Comparison of ENCODE assay signal across 17 cellular contexts in genomic region chr11:728901-729491, GRCh38. TPM values are rescaled to one million over a fixed set of nuclear protein-coding genes. Genes with fewer than 3 reads are reported as not detected.
DNase-seq lines count a peak whose midpoint lies in the region; ATAC-seq, FAIRE-seq and TF ChIP-seq lines count a peak whose summit lies in the region.
"Had no signal": no experiment of that assay in that cellular context is flagged by ENCODE, and none has a peak within 500 bp of the region (broad histone marks: within the 10 kb centered on the region; RNA-seq: fewer than 3 reads in every experiment).

No MANE protein-coding gene starts in this region.

- peaks cover 15% of the 10 kb centered on the region for H3K4me1 ChIP-seq in RWPE2 (ENCODE audit: insufficient read depth, poor library complexity, severe bottlenecking)
- H3K4me1 ChIP-seq in kidney (ENCODE audit: control insufficient read depth in 1 of 2, insufficient read depth in 1 of 2, low read depth in 1 of 2, low read length in 2 of 2) = peaks cover 0 to 5% of the 10 kb centered on the region in 2 donors
- H3K4me1 ChIP-seq in esophagus muscularis mucosa = peaks cover 23 to 40% (median 38%) of the 10 kb centered on the region in 4 donors

- intact Hi-C loops in kidney (cut with DNase I) = loop anchor here (10.0 kb wide), 1 partner anchor 174 kb away; no protein-coding TSS in a partner anchor
- intact Hi-C loops in esophagus muscularis mucosa (cut with DNase I) = loop anchor here (2.0 kb wide), 1 partner anchor 66 kb away; no protein-coding TSS in a partner anchor

- H3K27me3 ChIP-seq in RWPE2 (ENCODE audit: insufficient read depth, poor library complexity, severe bottlenecking) (no peaks in the 10 kb centered on the region), esophagus muscularis mucosa (peaks cover 7 to 80% (median 27%) of the 10 kb centered on the region in 4 donors)
- H3K27me3 ChIP-seq: hepatocyte had no signal

- H3K36me3 ChIP-seq in RWPE2 (ENCODE audit: low read depth) (peaks cover 26% of the 10 kb centered on the region), kidney (ENCODE audit: control insufficient read depth in 1 of 2, insufficient read depth in 2 of 2, low read length in 2 of 2) (peaks cover 0 to 5% of the 10 kb centered on the region in 2 donors), esophagus muscularis mucosa (no peaks in the 10 kb centered on the region)
- H3K36me3 ChIP-seq: HAP-1 had no signal

- TF ChIP-seq POLR2A in esophagus muscularis mucosa (IDR thresholded peaks at IDR 0.05; ENCODE audit: low read depth) = no peak

- DNase-seq in GM20000 (ENCODE audit: low spot score) (peak; percentile 16), RWPE2 (ENCODE audit: low spot score) (no peak), kidney (peak; percentile 71), substantia nigra (lab: John Stamatoyannopoulos, UW) (no peak), dermis blood vessel endothelial cell (no peak), hypothalamus (lab: John Stamatoyannopoulos, UW) (no peak), esophagus muscularis mucosa (ENCODE audit: extremely low spot score) (no peak)
- DNase-seq: activated T-cell treated with anti-CD3 and anti-CD28 coated beads, Interleukin-2, amount 50 U/mL, for 72 hours; DMS79 treated with DMSO at 0.1 percent for 48 hours; NCI-H1436 treated with DMSO at 0.1 percent for 48 hours; NCI-H524 treated with DMSO at 0.1 percent for 48 hours had no signal

- TF ChIP-seq CTCF in GM20000 (IDR thresholded peaks at IDR 0.05; ENCODE audit: extremely low read depth, missing control alignments) (no peak), RWPE2 (IDR thresholded peaks at IDR 0.05; ENCODE audit: poor library complexity, severe bottlenecking) (no peak), kidney (IDR thresholded peaks at IDR 0.05; ENCODE audit: borderline replicate concordance, extremely low read depth, insufficient read depth) (no peak), esophagus muscularis mucosa (IDR thresholded peaks at IDR 0.05) (no peak)

- H3K9me3 ChIP-seq in RWPE2 (ENCODE audit: severe bottlenecking) = no peaks in the 10 kb centered on the region
- no peaks in the 10 kb centered on the region for H3K9me3 ChIP-seq in kidney (ENCODE audit: control insufficient read depth in 1 of 2, low read length in 2 of 2)
- no peaks in the 10 kb centered on the region for H3K9me3 ChIP-seq in esophagus muscularis mucosa
- H3K9me3 ChIP-seq: HAP-1 had no signal

- 72% methylated on average over 5 of the region's 15 CpGs for WGBS in esophagus muscularis mucosa

- ATAC-seq in RWPE2 (ENCODE audit: low read depth) (no peak), HG03039 (IDR thresholded peaks at IDR 0.05; ENCODE audit: unreplicated experiment) (no peak)

- FAIRE-seq in kidney (lab: Jason Lieb, UNC) = no peak
- FAIRE-seq: colon, islet of Langerhans had no signal

- no peak for TF ChIP-seq EP300 in esophagus muscularis mucosa (IDR thresholded peaks at IDR 0.05)

- H3K9ac ChIP-seq in kidney (ENCODE audit: low read length in 2 of 2) = no peak overlapping the region

- H3K27ac ChIP-seq in RWPE2 (ENCODE audit: poor library complexity, severe bottlenecking) = peak overlapping the region; percentile 71
- H3K27ac ChIP-seq in kidney (ENCODE audit: low read depth in 2 of 2, low read length in 2 of 2) = no peak overlapping the region
- H3K27ac ChIP-seq in substantia nigra (ENCODE audit: low read depth, low read length, poor library complexity, severe bottlenecking) = peak overlapping the region; percentile 97
- no peak overlapping the region for H3K27ac ChIP-seq in esophagus muscularis mucosa (replicated peaks in 1 of 4)
- H3K27ac ChIP-seq: hepatocyte had no signal

- no peak overlapping the region for H3K4me3 ChIP-seq in RWPE2 (ENCODE audit: severe bottlenecking)
- H3K4me3 ChIP-seq in kidney (ENCODE audit: low read length in 2 of 2) = no peak overlapping the region
- no peak overlapping the region for H3K4me3 ChIP-seq in esophagus muscularis mucosa
- H3K4me3 ChIP-seq: HAP-1, hepatocyte, lung had no signal

RNA-seq across cellular contexts. Expression of gene TALDO1, which starts 18.3 kb away (rescaled TPM):
- 175 TPM for total RNA-seq in kidney
- 312 TPM for polyA plus RNA-seq in kidney (ENCODE audit: insufficient read depth, low read depth, low replicate concordance)
- 115 and 149 TPM in 2 replicates for total RNA-seq in dermis blood vessel endothelial cell
- total RNA-seq in esophagus muscularis mucosa = 100 to 1,000 TPM; 168 to 231 (median 186) TPM

RNA-seq across cellular contexts. Expression of gene EPS8L2, which starts 23.0 kb away (rescaled TPM):
- total RNA-seq in kidney = 287 TPM
- 199 TPM for polyA plus RNA-seq in kidney (ENCODE audit: insufficient read depth, low read depth, low replicate concordance)
- 2.7 and 3.1 TPM in 2 replicates for total RNA-seq in dermis blood vessel endothelial cell
- 10 to 100 TPM in 3 of 4 donors, 1 to 10 TPM in 1; 5.6 to 31.6 (median 24.9) TPM for total RNA-seq in esophagus muscularis mucosa

RNA-seq across cellular contexts. Expression of gene TMEM80, which starts 33.4 kb away (rescaled TPM):
- total RNA-seq in kidney (38.6 TPM), dermis blood vessel endothelial cell (10.7 and 12.4 TPM in 2 replicates), esophagus muscularis mucosa (10 to 100 TPM; 27.4 to 55.2 (median 39.6) TPM)
- 36.2 TPM for polyA plus RNA-seq in kidney (ENCODE audit: insufficient read depth, low read depth, low replicate concordance)

RNA-seq across cellular contexts. Expression of gene DEAF1, which starts 34.0 kb away (rescaled TPM):
- total RNA-seq in kidney (54.5 TPM), dermis blood vessel endothelial cell (36.8 and 40.8 TPM in 2 replicates), esophagus muscularis mucosa (10 to 100 TPM; 24.9 to 57.1 (median 39.4) TPM)
- polyA plus RNA-seq in kidney (ENCODE audit: insufficient read depth, low read depth, low replicate concordance) = 30.2 TPM

RNA-seq across cellular contexts. Expression of gene GATD1, which starts 48.3 kb away (rescaled TPM):
- total RNA-seq in kidney = 66.2 TPM
- polyA plus RNA-seq in kidney (ENCODE audit: insufficient read depth, low read depth, low replicate concordance) = 38.3 TPM
- total RNA-seq in dermis blood vessel endothelial cell = 19.6 and 23.4 TPM in 2 replicates
- total RNA-seq in esophagus muscularis mucosa = 10 to 100 TPM; 24.0 to 37.7 (median 28.9) TPM

Comparison
In these comparisons a context has a peak if more than half of its experiments do, and no peak if none do; other contexts are left out.
1. DNase-seq: peak in GM20000 (single experiment) and kidney (single experiment); none in RWPE2 (single experiment), substantia nigra (0 of 49), dermis blood vessel endothelial cell (single experiment), hypothalamus (0 of 51) and esophagus muscularis mucosa (single experiment).
2. H3K27ac ChIP-seq: peak in RWPE2 (single experiment) and substantia nigra (single experiment); none in kidney (0 of 2) and esophagus muscularis mucosa (0 of 4).